In the genomic region with DNA sequence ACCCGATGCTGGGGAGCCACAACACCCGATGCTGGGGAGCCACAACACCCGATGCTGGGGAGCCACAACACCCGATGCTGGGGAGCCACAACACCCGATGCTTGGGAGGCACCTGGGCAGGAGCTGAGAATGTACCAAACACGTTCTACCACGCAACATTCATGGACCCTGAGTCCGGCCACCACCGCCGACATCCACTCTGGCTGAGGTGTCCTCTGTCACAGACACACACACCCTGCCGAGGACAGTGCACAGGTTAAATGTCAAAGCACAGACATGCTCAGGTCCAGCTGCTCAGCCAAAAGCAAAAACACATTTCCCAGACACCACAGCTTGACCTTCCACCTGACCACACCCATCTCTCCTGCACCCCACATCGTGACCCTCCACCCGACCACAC, we compare ENCODE assay signal across 17 cellular contexts.
"Had no signal": no experiment of that assay in that cellular context is flagged by ENCODE, and none has a peak within 500 bp of the region (broad histone marks: within the 10 kb centered on the region; RNA-seq: fewer than 3 reads in every experiment).

No MANE protein-coding gene starts in this region.

- H3K4me2 ChIP-seq: hepatocyte had no signal

- H3K27ac Mint-ChIP-seq: endodermal cell, nephron had no signal

- H3K9ac ChIP-seq: parathyroid adenoma had no signal

- DNase-seq: effector CD4-positive, alpha-beta T cell; endodermal cell; erythroblast; foreskin keratinocyte; left cardiac atrium; lower lobe of right lung; mesenchymal stem cell; stimulated activated CD4-positive, alpha-beta T cell treated with anti-CD3 and anti-CD28 coated beads, Interleukin-2, amount 100 ng/mL, for 48 hours; stimulated activated naive CD4-positive, alpha-beta T cell treated with Interleukin-2 at 50 U/mL for 16 hours; testis; transverse colon had no signal

- H3K27ac ChIP-seq: coronary artery, foreskin keratinocyte, hepatocyte, left ventricle myocardium inferior, lower lobe of right lung, parathyroid adenoma, testis, transverse colon had no signal

- H3K36me3 ChIP-seq: left ventricle myocardium inferior, lower lobe of right lung, transverse colon had no signal

- H2AFZ ChIP-seq: hepatocyte, parathyroid adenoma had no signal

- H3K9me3 Mint-ChIP-seq: endodermal cell, naive B cell, nephron had no signal

- H3K4me3 Mint-ChIP-seq: endodermal cell, nephron had no signal

- H3K4me3 ChIP-seq: coronary artery, hepatocyte, left ventricle myocardium inferior, lower lobe of right lung, testis, transverse colon had no signal

- H3K9me3 ChIP-seq: left ventricle myocardium inferior, lower lobe of right lung, testis, transverse colon had no signal

- H3K4me1 ChIP-seq: foreskin keratinocyte, lower lobe of right lung, testis had no signal

- H3K27me3 ChIP-seq: foreskin keratinocyte, hepatocyte, testis, transverse colon had no signal
